In the genomic region with DNA sequence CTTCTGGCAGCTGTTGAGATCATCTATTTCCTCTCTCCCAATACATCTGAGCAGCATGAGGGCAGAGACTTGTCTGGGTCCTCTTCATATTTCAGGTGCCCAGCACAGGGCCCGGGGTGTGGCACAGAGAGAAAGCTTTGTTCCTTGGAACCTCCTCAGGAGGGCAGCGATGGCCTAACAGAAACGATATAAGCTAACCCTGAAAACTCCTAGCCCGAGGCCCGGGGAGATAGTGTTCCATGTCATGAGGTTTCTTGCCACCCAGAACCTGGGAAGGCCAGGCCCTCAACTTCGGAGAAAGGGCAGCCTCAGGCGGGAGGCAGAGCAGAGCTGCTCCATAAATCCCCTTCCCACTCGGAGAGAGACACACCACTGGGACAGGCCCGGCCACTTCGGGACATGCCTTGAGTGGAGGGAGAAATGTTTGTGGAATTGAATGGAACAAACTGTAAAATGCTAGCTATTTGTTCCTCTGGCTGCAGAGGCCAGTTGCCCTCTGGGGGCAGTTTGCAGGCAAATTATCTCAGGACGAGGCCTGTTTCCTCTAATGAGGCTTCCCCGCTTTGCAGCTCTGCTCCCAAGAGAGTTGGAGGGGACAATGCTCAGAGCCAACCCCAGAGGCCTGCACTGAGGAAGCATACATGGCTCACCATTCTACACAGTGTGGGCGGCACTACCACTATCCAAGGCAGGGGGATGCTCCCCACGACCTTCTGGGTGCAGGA, we compare ENCODE assay signal across 8 cellular contexts. TPM values are rescaled to one million over a fixed set of nuclear protein-coding genes. Genes with fewer than 3 reads are reported as not detected.
A peak's percentile ranks its signal among the peaks of the same experiment; 100 is the strongest.
DNase-seq lines count a peak whose midpoint lies in the region; ATAC-seq, FAIRE-seq and TF ChIP-seq lines count a peak whose summit lies in the region.

No MANE protein-coding gene starts in this region.

- peaks cover 82% of the 10 kb centered on the region for H3K36me3 Mint-ChIP-seq in dendritic cell treated with granulocyte-macrophage colony-stimulating factor and Interleukin-4, amounts not matched to agents 40 ng/mL and 50 ng/mL, for 4 days (ENCODE audit: low read depth)
- no peaks in the 10 kb centered on the region for H3K36me3 Mint-ChIP-seq in neural progenitor cell

- H4K20me1 ChIP-seq in neural progenitor cell (ENCODE audit: low read depth) = no peaks in the 10 kb centered on the region

- no peaks in the 10 kb centered on the region for H3K79me2 ChIP-seq in neural progenitor cell (ENCODE audit: low read depth)

- peaks cover 100% of the 10 kb centered on the region for H3K4me1 Mint-ChIP-seq in dendritic cell treated with granulocyte-macrophage colony-stimulating factor and Interleukin-4, amounts not matched to agents 40 ng/mL and 50 ng/mL, for 4 days (ENCODE audit: low read depth)
- H3K4me1 Mint-ChIP-seq in neural progenitor cell = peaks cover 53% of the 10 kb centered on the region

- no peaks in the 10 kb centered on the region for H3K27me3 Mint-ChIP-seq in dendritic cell treated with granulocyte-macrophage colony-stimulating factor and Interleukin-4, amounts not matched to agents 40 ng/mL and 50 ng/mL, for 4 days
- H3K27me3 Mint-ChIP-seq in neural progenitor cell (ENCODE audit: insufficient read depth, low read depth) = no peaks in the 10 kb centered on the region

- peaks cover 17% of the 10 kb centered on the region for H3F3A ChIP-seq in neural progenitor cell (ENCODE audit: low read depth)

- peak overlapping the region; percentile 0 for H3K4me2 ChIP-seq in neural progenitor cell

- peaks cover 15% of the 10 kb centered on the region for H3K4me1 ChIP-seq in neural progenitor cell

- ATAC-seq in GM18505 (IDR thresholded peaks at IDR 0.05; ENCODE audit: unreplicated experiment) (peak; percentile 24), HG02973 (IDR thresholded peaks at IDR 0.05; ENCODE audit: unreplicated experiment) (no peak)

- no peaks in the 10 kb centered on the region for H3K36me3 ChIP-seq in neural progenitor cell

- no peaks in the 10 kb centered on the region for H3K9me3 Mint-ChIP-seq in dendritic cell treated with granulocyte-macrophage colony-stimulating factor and Interleukin-4, amounts not matched to agents 40 ng/mL and 50 ng/mL, for 4 days
- H3K9me3 Mint-ChIP-seq in neural progenitor cell = no peaks in the 10 kb centered on the region

- peak overlapping the region; percentile 81 for H3K27ac Mint-ChIP-seq in dendritic cell treated with granulocyte-macrophage colony-stimulating factor and Interleukin-4, amounts not matched to agents 40 ng/mL and 50 ng/mL, for 4 days
- H3K27ac Mint-ChIP-seq in neural progenitor cell = peak overlapping the region; percentile 90

- TF ChIP-seq CTCF in neural progenitor cell (IDR thresholded peaks at IDR 0.05) (no peak), D721Med (IDR thresholded peaks at IDR 0.05; ENCODE audit: insufficient read depth, missing control alignments) (no peak)

- intact Hi-C loops in dendritic cell treated with granulocyte-macrophage colony-stimulating factor and Interleukin-4, amounts not matched to agents 40 ng/mL and 50 ng/mL, for 4 days (cut with micrococcal nuclease) = loop anchor here (5.0 to 10.0 kb wide), 2 partner anchors 42 to 55 kb away; no protein-coding TSS in a partner anchor

- no peaks in the 10 kb centered on the region for H3K9me3 ChIP-seq in neural progenitor cell (ENCODE audit: low read depth)

- no peak overlapping the region for H3K27ac ChIP-seq in neural progenitor cell

- in situ Hi-C loops in G401 (cut with HindIII; ENCODE audit: low sequenced_read_pairs) = no loop called here

- DNase-seq in NCI-H526 (lab: John Stamatoyannopoulos, UW) (peak; percentile 89 to 98), neural progenitor cell (ENCODE audit: low spot score) (peak; percentile 23), G401 (ENCODE audit: low spot score) (no peak), D721Med (ENCODE audit: insufficient read length, low spot score) (no peak)
- DNase-seq in stimulated activated CD8-positive, alpha-beta memory T cell treated with anti-CD3 and anti-CD28 coated beads, Interleukin-4, amount 100 ng/mL, for 48 hours = no peak

- H2AFZ ChIP-seq in neural progenitor cell (replicated peaks) = peak overlapping the region; percentile 81

- FAIRE-seq in D721Med (lab: Jason Lieb, UNC) = no peak

- H3K9ac ChIP-seq in neural progenitor cell = no peak overlapping the region

- H3K4me3 Mint-ChIP-seq in dendritic cell treated with granulocyte-macrophage colony-stimulating factor and Interleukin-4, amounts not matched to agents 40 ng/mL and 50 ng/mL, for 4 days = peak overlapping the region; percentile 66
- H3K4me3 Mint-ChIP-seq in neural progenitor cell = no peak overlapping the region

- TF ChIP-seq POLR2A in GM18505 (IDR thresholded peaks at IDR 0.05; ENCODE audit: borderline replicate concordance, extremely low read depth, insufficient read depth, insufficient read length) = no peak

- no peak overlapping the region for H3K4me3 ChIP-seq in neural progenitor cell

- H3K27me3 ChIP-seq in neural progenitor cell = no peaks in the 10 kb centered on the region

RNA-seq across cellular contexts. Expression of gene ARRB1, which starts 11.6 kb away (rescaled TPM):
- total RNA-seq in neural progenitor cell (ENCODE audit: low replicate concordance) = 1.0 and 1.8 TPM in 2 replicates
- 39.0 and 44.6 TPM in 2 replicates for total RNA-seq in G401 (2014; rRNA removed; shearing (Covaris generic))

RNA-seq across cellular contexts. Expression of gene RPS3, which starts 59.5 kb away (rescaled TPM):
- total RNA-seq in neural progenitor cell (ENCODE audit: low replicate concordance) = 1,927 and 1,962 TPM in 2 replicates
- total RNA-seq in G401 (2014; rRNA removed; shearing (Covaris generic)) = 2,959 and 3,951 TPM in 2 replicates

Comparison
In these comparisons a context has a peak if more than half of its experiments do, and no peak if none do; other contexts are left out.
1. DNase-seq: peak in NCI-H526 (2 of 2) and neural progenitor cell (single experiment); none in G401 (single experiment), stimulated activated CD8-positive, alpha-beta memory T cell treated with anti-CD3 and anti-CD28 coated beads, Interleukin-4, amount 100 ng/mL, for 48 hours (single experiment) and D721Med (single experiment).
2. RNA of gene ARRB1, which starts 11.6 kb away (total RNA-seq): 39.0 to 44.6 TPM in G401; 1.0 to 1.8 TPM in neural progenitor cell; every median in the first group is over 10 times any median in the second.